ENCODE assay signal across 1 cellular context in genomic region chrX:154436597-154437397, GRCh38.
TF ChIP-seq lines count a peak whose summit lies in the region.

GDI1 (plus strand) TSS chrX:154437154; CDS start chrX:154437255, 101 bp downstream.

TF ChIP-seq in K562, 482 proteins besides CTCF, POLR2A, EP300 and RAD21 (continued from another document and continues in another):
- TF ChIP-seq KLF13 (tag; IDR thresholded peaks at IDR 0.05; ENCODE audit: borderline replicate concordance, low read depth) (0 out of 2 replicates have a peak, but pooled peaks have one; percentile 30), MIER1 (IDR thresholded peaks at IDR 0.05; ENCODE audit: low read depth) (no peak), SNAPC5 (CRISPR knock-in tag; IDR thresholded peaks at IDR 0.05) (no peak), NR2C1 (IDR thresholded peaks at IDR 0.05) (no peak), NR2C1 (tag; IDR thresholded peaks at IDR 0.05) (no peak), MECOM (CRISPR knock-in tag; IDR thresholded peaks at IDR 0.05) (no peak), ZNF253 (CRISPR knock-in tag; conservative IDR thresholded peaks at IDR 0.05) (no peak), ZNF668 (CRISPR knock-in tag; IDR thresholded peaks at IDR 0.05) (no peak), HDAC8 (tag; IDR thresholded peaks at IDR 0.05) (no peak), RBBP5 (IDR thresholded peaks at IDR 0.05; ENCODE audit: borderline replicate concordance, insufficient read depth, low read length, poor library complexity, severe bottlenecking) (peak; percentile 50), HMG20A (CRISPR knock-in tag; conservative IDR thresholded peaks at IDR 0.05) (no peak), ZBTB1 (CRISPR knock-in tag; IDR thresholded peaks at IDR 0.05; ENCODE audit: borderline replicate concordance, low read depth) (peak; percentile 99), RFX5 (IDR thresholded peaks at IDR 0.05; ENCODE audit: low read depth, low read length) (no peak), ETV6 (IDR thresholded peaks at IDR 0.05; ENCODE audit: borderline replicate concordance in 1 of 2, low read depth in 2 of 2, low read length in 1 of 2) (no peak), ETV6 (CRISPR knock-in tag; IDR thresholded peaks at IDR 0.05; ENCODE audit: borderline replicate concordance) (no peak), U2AF1 (optimal IDR thresholded peaks at IDR 0.05; ENCODE audit: low read depth, low read length) (no peak), CCNT2 (IDR thresholded peaks at IDR 0.05; ENCODE audit: borderline replicate concordance, extremely low read depth, insufficient read length, low read depth, low read length) (peak; percentile 47), KDM5B (IDR thresholded peaks at IDR 0.05; ENCODE audit: insufficient replicate concordance, low read depth, low read length) (peak; percentile 30), CHD2 (IDR thresholded peaks at IDR 0.05; ENCODE audit: low read depth, low read length) (peak; percentile 67), FOSL1 (tag; conservative IDR thresholded peaks at IDR 0.05) (no peak), HMGN3 (IDR thresholded peaks at IDR 0.05; ENCODE audit: borderline replicate concordance, extremely low read depth, insufficient read length, low read depth, low read length) (no peak), CHAMP1 (IDR thresholded peaks at IDR 0.05) (no peak), ARID2 (IDR thresholded peaks at IDR 0.05) (no peak), JUND (IDR thresholded peaks at IDR 0.05; ENCODE audit: borderline replicate concordance, low read depth, low read length) (no peak), JUND (tag; IDR thresholded peaks at IDR 0.05; ENCODE audit: borderline replicate concordance, low read depth, low read length) (no peak), REST (CRISPR knock-in tag; IDR thresholded peaks at IDR 0.05; ENCODE audit: low read depth) (no peak), WHSC1 (IDR thresholded peaks at IDR 0.05; ENCODE audit: low read length) (no peak), ZNF140 (CRISPR knock-in tag; IDR thresholded peaks at IDR 0.05) (no peak), SIN3B (IDR thresholded peaks at IDR 0.05; ENCODE audit: low read depth) (peak; percentile 62; the same call in 1 of the 2 replicates), MYC (IDR thresholded peaks at IDR 0.05; ENCODE audit: low read depth, low read length) (peak; percentile 9; the same call in 1 of the 2 replicates), MYC (CRISPR knock-in tag; IDR thresholded peaks at IDR 0.05; ENCODE audit: borderline replicate concordance, low read depth) (no peak), ZC3H8 (IDR thresholded peaks at IDR 0.05) (no peak), SRSF1 (IDR thresholded peaks at IDR 0.05; ENCODE audit: low read depth, low read length) (no peak), ZNF184 (CRISPR knock-in tag; IDR thresholded peaks at IDR 0.05) (no peak), BHLHE40 (IDR thresholded peaks at IDR 0.05; ENCODE audit: low read length) (no peak), SLC30A9 (CRISPR knock-in tag; IDR thresholded peaks at IDR 0.05) (0 out of 2 replicates have a peak, but pooled peaks have one; percentile 69), SMAD4 (CRISPR knock-in tag; conservative IDR thresholded peaks at IDR 0.05) (peak; percentile 91), POLR2G (IDR thresholded peaks at IDR 0.05; ENCODE audit: low read depth, low read length) (peak; percentile 71), RBFOX2 (IDR thresholded peaks at IDR 0.05; ENCODE audit: low read depth, low read length) (peak; percentile 59), CC2D1A (IDR thresholded peaks at IDR 0.05) (no peak), TAF1 (IDR thresholded peaks at IDR 0.05; ENCODE audit: control insufficient read depth, extremely low read depth, insufficient read depth, low read length, severe bottlenecking) (peak; percentile 58), ZNF609 (CRISPR knock-in tag; IDR thresholded peaks at IDR 0.05; ENCODE audit: borderline replicate concordance) (no peak), BRF2 (IDR thresholded peaks at IDR 0.05; ENCODE audit: borderline replicate concordance, insufficient read depth, insufficient read length) (no peak), SP1 (CRISPR knock-in tag; IDR thresholded peaks at IDR 0.05) (no peak), PRMT5 (CRISPR knock-in tag; IDR thresholded peaks at IDR 0.05) (no peak), PHF8 (IDR thresholded peaks at IDR 0.05; ENCODE audit: borderline replicate concordance, low read length) (peak; percentile 72; the same call in 1 of the 2 replicates), E2F6 (IDR thresholded peaks at IDR 0.05; ENCODE audit: borderline replicate concordance in 1 of 2, extremely low read depth in 1 of 2, insufficient read depth in 1 of 2, insufficient read length in 1 of 2, low read depth in 1 of 2, low read length in 1 of 2, poor library complexity in 1 of 2, severe bottlenecking in 1 of 2) (peak; percentile 24 to 36), CBX1 (IDR thresholded peaks at IDR 0.05; ENCODE audit: low read depth) (no peak), ZSCAN32 (CRISPR knock-in tag; IDR thresholded peaks at IDR 0.05) (no peak), ZNF280A (IDR thresholded peaks at IDR 0.05; ENCODE audit: low read depth, partially characterized antibody) (no peak), TEAD2 (tag; IDR thresholded peaks at IDR 0.05) (no peak), CREM (IDR thresholded peaks at IDR 0.05; ENCODE audit: low read depth) (peak; percentile 50; the same call in 1 of the 2 replicates), DNMT1 (IDR thresholded peaks at IDR 0.05) (no peak), PTBP1 (IDR thresholded peaks at IDR 0.05; ENCODE audit: low read depth, low read length) (no peak), E4F1 (CRISPR knock-in tag; IDR thresholded peaks at IDR 0.05; ENCODE audit: borderline replicate concordance) (no peak)
